ENCODE assay signal across 13 cellular contexts in genomic region chr22:46286941-46287872, GRCh38. TPM values are rescaled to one million over a fixed set of nuclear protein-coding genes. Genes with fewer than 3 reads are reported as not detected.
A peak's percentile ranks its signal among the peaks of the same experiment; 100 is the strongest.
DNase-seq lines count a peak whose midpoint lies in the region; ATAC-seq and TF ChIP-seq lines count a peak whose summit lies in the region.
"Had no signal": no experiment of that assay in that cellular context is flagged by ENCODE, and none has a peak within 500 bp of the region (broad histone marks: within the 10 kb centered on the region; RNA-seq: fewer than 3 reads in every experiment).

No MANE protein-coding gene starts in this region.

- H3K4me1 Mint-ChIP-seq in activated naive CD8-positive, alpha-beta T cell treated with anti-CD3 and anti-CD28 coated beads, Interleukin-2, amount 50 U/mL, for 24 hours, result peaks cover 9% of the 10 kb centered on the region
- H3K4me1 Mint-ChIP-seq in natural killer cell, result peaks cover 68 to 81% of the 10 kb centered on the region in 2 donors

- TF ChIP-seq CTCF in GM12865 (IDR thresholded peaks at IDR 0.05; ENCODE audit: insufficient read depth, low read depth, low read length, missing control alignments) (no peak), natural killer cell (IDR thresholded peaks at IDR 0.05) (no peak)

- H3K4me3 Mint-ChIP-seq in activated naive CD8-positive, alpha-beta T cell treated with anti-CD3 and anti-CD28 coated beads, Interleukin-2, amount 50 U/mL, for 24 hours, result peak overlapping the region; percentile 75
- peak overlapping the region; percentile 88 for H3K4me3 Mint-ChIP-seq in natural killer cell
- H3K4me3 Mint-ChIP-seq: activated naive CD8-positive, alpha-beta T cell; CD4-positive, alpha-beta T cell had no signal

- no peak for ATAC-seq in activated naive CD8-positive, alpha-beta T cell treated with anti-CD3 and anti-CD28 coated beads, Interleukin-2, amount 50 U/mL, for 24 hours
- ATAC-seq in natural killer cell (no peak), GM18498 (IDR thresholded peaks at IDR 0.05; ENCODE audit: unreplicated experiment) (no peak)

- H3K27me3 Mint-ChIP-seq in activated naive CD8-positive, alpha-beta T cell treated with anti-CD3 and anti-CD28 coated beads, Interleukin-2, amount 50 U/mL, for 24 hours, result no peaks in the 10 kb centered on the region
- H3K27me3 Mint-ChIP-seq in natural killer cell (ENCODE audit: low read depth in 2 of 2), result no peaks in the 10 kb centered on the region
- H3K27me3 Mint-ChIP-seq: activated naive CD8-positive, alpha-beta T cell; CD4-positive, alpha-beta T cell had no signal

- peak overlapping the region; percentile 85 to 99 (median 96) for H3K4me2 ChIP-seq in BLaER1 treated with 17β-estradiol and CSF1 and Interleukin-3, amounts not matched to agents 10 nM and 100 nM

- DNase-seq in GM12865 (ENCODE audit: low read depth) (no peak), natural killer cell (no peak), HCEC 1CT (no peak), NCI-H82 treated with DMSO at 0.1 percent for 48 hours (lab: John Stamatoyannopoulos, UW; ENCODE audit: unreplicated experiment) (no peak), HuH-7.5 (ENCODE audit: low spot score) (no peak)
- no peak for DNase-seq in activated naive CD8-positive, alpha-beta T cell treated with anti-CD3 and anti-CD28 coated beads, Interleukin-2, amount 50 U/mL, for 24 hours
- DNase-seq: CD4-positive, alpha-beta T cell had no signal

- H3K4me3 ChIP-seq in BLaER1 treated with 17β-estradiol and CSF1 and Interleukin-3, amounts not matched to agents 10 nM and 100 nM, result peak overlapping the region in 8 of 10 experiments; percentile 34 to 67 (median 49); a peak in 13 of 20 replicates
- peak overlapping the region; percentile 92 for H3K4me3 ChIP-seq in GM12865 (ENCODE audit: low read depth, low read length)

- peaks cover 10% of the 10 kb centered on the region for H3K36me3 Mint-ChIP-seq in activated naive CD8-positive, alpha-beta T cell treated with anti-CD3 and anti-CD28 coated beads, Interleukin-2, amount 50 U/mL, for 24 hours (ENCODE audit: low read depth)
- H3K36me3 Mint-ChIP-seq in natural killer cell, result peaks cover 7% of the 10 kb centered on the region
- H3K36me3 Mint-ChIP-seq: activated naive CD8-positive, alpha-beta T cell had no signal

- H3K9me3 Mint-ChIP-seq in activated naive CD8-positive, alpha-beta T cell treated with anti-CD3 and anti-CD28 coated beads, Interleukin-2, amount 50 U/mL, for 24 hours, result no peaks in the 10 kb centered on the region
- H3K9me3 Mint-ChIP-seq in natural killer cell, result no peaks in the 10 kb centered on the region
- H3K9me3 Mint-ChIP-seq: CD4-positive, alpha-beta T cell had no signal

- H3K36me3 ChIP-seq in BLaER1 treated with 17β-estradiol and CSF1 and Interleukin-3, amounts not matched to agents 10 nM and 100 nM, result peaks cover 0 to 63% (median 18%) of the 10 kb centered on the region in 11 experiments; a peak in 13 of 22 replicates

- H3K27ac Mint-ChIP-seq in activated naive CD8-positive, alpha-beta T cell treated with anti-CD3 and anti-CD28 coated beads, Interleukin-2, amount 50 U/mL, for 24 hours, result peak overlapping the region; percentile 65
- peak overlapping the region; percentile 99 for H3K27ac Mint-ChIP-seq in natural killer cell
- H3K27ac Mint-ChIP-seq: activated naive CD8-positive, alpha-beta T cell; CD4-positive, alpha-beta T cell had no signal

- intact Hi-C loops in natural killer cell (cut with micrococcal nuclease), result loop anchor here (10.0 kb wide), 2 partner anchors 232 to 972 kb away; no protein-coding TSS in a partner anchor

- H3K9me3 ChIP-seq in BLaER1 treated with 17β-estradiol and CSF1 and Interleukin-3, amounts not matched to agents 10 nM and 100 nM (replicated peaks in 1 of 11), result peaks cover 0 to 8% (median 5%) of the 10 kb centered on the region in 11 experiments; a peak in 9 of 22 replicates

- H3K9ac ChIP-seq in BLaER1 treated with 17β-estradiol and CSF1 and Interleukin-3, amounts not matched to agents 10 nM and 100 nM, result peak overlapping the region; percentile 59 to 85 (median 75)

- no peaks in the 10 kb centered on the region for H3K27me3 ChIP-seq in BLaER1 treated with 17β-estradiol and CSF1 and Interleukin-3, amounts not matched to agents 10 nM and 100 nM

- no peaks in the 10 kb centered on the region; a peak in 1 of 22 replicates for H4K20me1 ChIP-seq in BLaER1 treated with 17β-estradiol and CSF1 and Interleukin-3, amounts not matched to agents 10 nM and 100 nM

- H3K27ac ChIP-seq in BLaER1 treated with 17β-estradiol and CSF1 and Interleukin-3, amounts not matched to agents 10 nM and 100 nM, result peak overlapping the region; percentile 71 to 88 (median 84)
- H3K27ac ChIP-seq: VCaP had no signal

- H3K4me1 ChIP-seq in BLaER1 treated with 17β-estradiol and CSF1 and Interleukin-3, amounts not matched to agents 10 nM and 100 nM, result peaks cover 53 to 65% (median 58%) of the 10 kb centered on the region in 10 experiments

RNA-seq across cellular contexts. Expression of gene GTSE1, which starts 9.5 kb away (rescaled TPM):
- total RNA-seq in natural killer cell, result 1 to 10 TPM; 2.7 to 4.0 (median 2.9) TPM

RNA-seq across cellular contexts. Expression of gene TTC38, which starts 19.4 kb away (rescaled TPM):
- 100 to 1,000 TPM; 251 to 313 (median 312) TPM for total RNA-seq in natural killer cell

RNA-seq across cellular contexts. Expression of gene PKDREJ, which starts 24.1 kb away (rescaled TPM):
- under 1 TPM; 0.07 to 0.25 (median 0.20) TPM for total RNA-seq in natural killer cell
- total RNA-seq: CD4-positive, alpha-beta T cell; dermis blood vessel endothelial cell; lung microvascular endothelial cell had no signal

RNA-seq across cellular contexts. Expression of gene CDPF1, which starts 37.1 kb away (rescaled TPM):
- total RNA-seq in natural killer cell, result 10 to 100 TPM in 1 of 3 donors, 1 to 10 TPM in 2; 5.0 to 11.4 (median 7.2) TPM

RNA-seq across cellular contexts. Expression of gene TRMU, which starts 48.3 kb away (rescaled TPM):
- 10 to 100 TPM; 54.5 to 77.9 (median 58.4) TPM for total RNA-seq in natural killer cell
